8 cellular contexts compared by ENCODE assay signal in the genomic region with DNA sequence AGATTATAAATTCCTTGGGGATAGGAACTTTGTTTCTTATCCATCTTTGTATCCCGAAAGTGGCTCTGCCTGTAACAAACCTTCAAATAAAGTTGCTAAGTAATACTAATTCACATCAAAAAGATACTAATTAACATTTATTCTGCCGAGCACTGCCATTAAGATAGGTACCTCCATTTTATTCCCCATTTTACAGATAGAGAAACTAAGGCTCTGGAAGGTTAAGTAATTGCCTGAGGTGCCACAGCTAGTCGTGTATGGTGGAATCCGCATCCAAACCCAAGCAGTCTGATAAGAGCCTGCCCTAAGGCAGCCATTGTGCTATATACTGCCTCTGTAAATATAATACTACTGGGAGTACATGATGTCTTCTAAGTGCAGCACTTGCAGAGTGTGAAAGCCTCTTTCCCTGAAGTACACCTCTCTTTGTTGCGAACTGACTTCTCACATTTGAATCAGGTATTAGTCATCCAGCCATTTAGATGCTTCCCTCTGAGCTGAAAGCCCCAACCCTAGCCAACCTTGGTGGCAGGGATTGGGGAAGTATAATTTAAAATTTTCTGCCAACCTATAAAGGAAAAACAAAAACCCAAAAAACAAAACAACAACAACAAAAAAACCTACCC.
A peak's percentile ranks its signal among the peaks of the same experiment; 100 is the strongest.
DNase-seq lines count a peak whose midpoint lies in the region; ATAC-seq and TF ChIP-seq lines count a peak whose summit lies in the region.

No MANE protein-coding gene starts in this region.

- no peak for TF ChIP-seq CTCF in DOHH2 (IDR thresholded peaks at IDR 0.05; ENCODE audit: low read depth, low read length, poor library complexity, severe bottlenecking)
- TF ChIP-seq CTCF in breast epithelium (IDR thresholded peaks at IDR 0.05): no peak
- no peak for TF ChIP-seq CTCF in neutrophil (IDR thresholded peaks at IDR 0.05)

- H3K79me2 ChIP-seq in DOHH2 (ENCODE audit: control insufficient read depth, low read length): no peaks in the 10 kb centered on the region

- H3K9me3 ChIP-seq in DOHH2 (ENCODE audit: control insufficient read depth, insufficient read depth, low read length): no peaks in the 10 kb centered on the region
- no peaks in the 10 kb centered on the region for H3K9me3 ChIP-seq in breast epithelium
- H3K9me3 ChIP-seq in neutrophil: no peaks in the 10 kb centered on the region

- TF ChIP-seq POLR2A in breast epithelium (IDR thresholded peaks at IDR 0.05): no peak

- H3K9me2 ChIP-seq in DOHH2 (replicated peaks; ENCODE audit: control insufficient read depth, low read length): no peaks in the 10 kb centered on the region

- peaks cover 19% of the 10 kb centered on the region for H3F3A ChIP-seq in DOHH2 (ENCODE audit: control insufficient read depth, insufficient read depth)

- H3K4me1 ChIP-seq in DOHH2 (ENCODE audit: control insufficient read depth, low read length) (peaks cover 88% of the 10 kb centered on the region), breast epithelium (peaks cover 0 to 7% of the 10 kb centered on the region in 2 donors), neutrophil (ENCODE audit: control insufficient read depth in 1 of 2, insufficient read depth in 1 of 2, low read depth in 1 of 2, low read length in 1 of 2) (peaks cover 36 to 40% of the 10 kb centered on the region in 2 experiments)

- ATAC-seq in HG03108 (IDR thresholded peaks at IDR 0.05; ENCODE audit: unreplicated experiment) (no peak), HG03378 (IDR thresholded peaks at IDR 0.05; ENCODE audit: unreplicated experiment) (no peak), HG03025 (IDR thresholded peaks at IDR 0.05; ENCODE audit: low FRiP score, unreplicated experiment) (no peak)

- H3K4me3 ChIP-seq in DOHH2 (ENCODE audit: low read length): peak overlapping the region; percentile 46
- H3K4me3 ChIP-seq in breast epithelium: no peak overlapping the region
- H3K4me3 ChIP-seq in neutrophil (ENCODE audit: low read depth in 1 of 2, low read length in 1 of 2): no peak overlapping the region

- intact Hi-C loops in breast epithelium (cut with DNase I; ENCODE audit: low total_unique reads): no loop called here

- H3K36me3 ChIP-seq in DOHH2 (ENCODE audit: control insufficient read depth, low read length) (no peaks in the 10 kb centered on the region), breast epithelium (no peaks in the 10 kb centered on the region), neutrophil (no peaks in the 10 kb centered on the region)

- no peaks in the 10 kb centered on the region for H4K20me1 ChIP-seq in DOHH2 (ENCODE audit: control insufficient read depth, insufficient read depth, low read depth, low read length)

- H3K27ac ChIP-seq in DOHH2 (ENCODE audit: low read depth, low read length): peak overlapping the region; percentile 74
- peak overlapping the region; percentile 54 to 93 for H3K27ac ChIP-seq in breast epithelium
- H3K27ac ChIP-seq in neutrophil: peak overlapping the region; percentile 55

- peak overlapping the region; percentile 75 for H3K4me2 ChIP-seq in DOHH2 (ENCODE audit: low read length)

- peak; percentile 21 for DNase-seq in NCI-H2029 (lab: John Stamatoyannopoulos, UW)
- no peak for DNase-seq in breast epithelium (ENCODE audit: low spot score in 2 of 2)
- no peak for DNase-seq in activated CD8-positive, alpha-beta memory T cell treated with anti-CD3 and anti-CD28 coated beads, Interleukin-2, amount 50 U/mL, for 48 hours

- H3K27me3 ChIP-seq in DOHH2 (ENCODE audit: control insufficient read depth, low read length) (no peaks in the 10 kb centered on the region), breast epithelium (no peaks in the 10 kb centered on the region), neutrophil (no peaks in the 10 kb centered on the region)
